14 cellular contexts compared by ENCODE assay signal in genomic region chr2:50125230-50125629, GRCh38.
"Had no signal": no experiment of that assay in that cellular context is flagged by ENCODE, and none has a peak within 500 bp of the region (broad histone marks: within the 10 kb centered on the region; RNA-seq: fewer than 3 reads in every experiment).

No MANE protein-coding gene starts in this region.

- H3K27me3 Mint-ChIP-seq: activated naive CD4-positive, alpha-beta T cell treated with anti-CD3 and anti-CD28 coated beads, Interleukin-2, amount 10 ng/mL, durations not matched to agents 7 days and 5 days; central memory CD8-positive, alpha-beta T cell; stimulated activated naive CD8-positive, alpha-beta T cell treated with anti-CD3 and anti-CD28 coated beads, Interleukin-15, Interleukin-2, amounts not matched to agents 100 ng/mL and 50 ng/mL, for 24 hours had no signal

- DNase-seq: activated naive CD4-positive, alpha-beta T cell treated with anti-CD3 and anti-CD28 coated beads, Interleukin-2, amount 10 ng/mL, durations not matched to agents 7 days and 5 days; adrenal gland; cortex of kidney; effector CD8-positive, alpha-beta T cell; foreskin melanocyte; heart left ventricle; left ventricle myocardium inferior; stimulated activated CD4-positive, alpha-beta T cell treated with anti-CD3 and anti-CD28 coated beads, Interleukin-4, amount 100 ng/mL, for 1 hour; testis; upper lobe of right lung had no signal

- H3K9me3 Mint-ChIP-seq: activated naive CD4-positive, alpha-beta T cell treated with anti-CD3 and anti-CD28 coated beads, Interleukin-2, amount 10 ng/mL, durations not matched to agents 7 days and 5 days; activated T-helper 2 cell treated with anti-CD3 and anti-CD28 coated beads, Interferon-gamma antibody, Interleukin-2, Interleukin-4, amounts not matched to agents 10 μg/mL and 5 μg/mL and 100 μg/mL, durations not matched to agents 14 hours and 24 hours and 36 hours; neural crest cell; stimulated activated naive CD8-positive, alpha-beta T cell treated with anti-CD3 and anti-CD28 coated beads, Interleukin-15, Interleukin-2, amounts not matched to agents 100 ng/mL and 50 ng/mL, for 24 hours had no signal

- H3K4me1 Mint-ChIP-seq: activated naive CD4-positive, alpha-beta T cell treated with anti-CD3 and anti-CD28 coated beads, Interleukin-2, amount 10 ng/mL, durations not matched to agents 7 days and 5 days; central memory CD8-positive, alpha-beta T cell had no signal

- H3K27ac Mint-ChIP-seq: activated naive CD4-positive, alpha-beta T cell treated with anti-CD3 and anti-CD28 coated beads, Interleukin-2, amount 10 ng/mL, durations not matched to agents 7 days and 5 days; activated T-helper 2 cell treated with anti-CD3 and anti-CD28 coated beads, Interferon-gamma antibody, Interleukin-2, Interleukin-4, amounts not matched to agents 10 μg/mL and 5 μg/mL and 100 μg/mL, durations not matched to agents 14 hours and 24 hours and 36 hours; stimulated activated naive CD8-positive, alpha-beta T cell treated with anti-CD3 and anti-CD28 coated beads, Interleukin-15, Interleukin-2, amounts not matched to agents 100 ng/mL and 50 ng/mL, for 24 hours had no signal

- H3K36me3 Mint-ChIP-seq: activated naive CD4-positive, alpha-beta T cell treated with anti-CD3 and anti-CD28 coated beads, Interleukin-2, amount 10 ng/mL, durations not matched to agents 7 days and 5 days had no signal

- H3K4me3 Mint-ChIP-seq: activated naive CD4-positive, alpha-beta T cell treated with anti-CD3 and anti-CD28 coated beads, Interleukin-2, amount 10 ng/mL, durations not matched to agents 7 days and 5 days; central memory CD8-positive, alpha-beta T cell; neural crest cell; stimulated activated naive CD8-positive, alpha-beta T cell treated with anti-CD3 and anti-CD28 coated beads, Interleukin-15, Interleukin-2, amounts not matched to agents 100 ng/mL and 50 ng/mL, for 24 hours had no signal
